Comparison of ENCODE assay signal across 10 cellular contexts in the genomic region with DNA sequence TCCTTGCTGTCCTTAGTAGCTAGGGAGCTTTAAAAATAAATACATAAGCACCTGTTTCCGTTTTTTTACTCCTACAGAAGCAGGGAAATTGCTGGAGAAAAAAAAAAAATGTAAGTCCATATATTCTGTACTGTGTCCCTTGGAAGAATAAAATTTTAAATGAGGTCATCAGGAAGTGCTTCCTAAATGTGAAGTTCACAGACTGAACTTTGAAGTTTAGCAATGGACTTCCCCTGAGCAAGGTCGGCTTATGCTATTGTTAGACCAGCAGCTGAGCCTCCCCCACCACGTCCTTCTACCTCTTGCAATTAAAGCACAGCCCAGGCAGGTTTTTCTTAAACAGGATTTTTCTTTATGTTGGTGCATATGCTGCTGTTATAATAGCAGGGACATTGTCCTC. TPM values are rescaled to one million over a fixed set of nuclear protein-coding genes. Genes with fewer than 3 reads are reported as not detected.
DNase-seq lines count a peak whose midpoint lies in the region; ATAC-seq and TF ChIP-seq lines count a peak whose summit lies in the region.
"Had no signal": no experiment of that assay in that cellular context is flagged by ENCODE, and none has a peak within 500 bp of the region (broad histone marks: within the 10 kb centered on the region; RNA-seq: fewer than 3 reads in every experiment).

No MANE protein-coding gene starts in this region.

- DNase-seq in NCI-H82 (lab: John Stamatoyannopoulos, UW): peak; percentile 18
- DNase-seq in NCI-H82 treated with DMSO at 0.1 percent for 48 hours (lab: John Stamatoyannopoulos, UW; ENCODE audit: unreplicated experiment): no peak
- no peak for DNase-seq in PC-9
- no peak for DNase-seq in NCI-H2029 treated with DMSO at 0.1 percent for 48 hours (lab: John Stamatoyannopoulos, UW)
- DNase-seq in upper lobe of left lung: no peak
- DNase-seq in hypothalamus (lab: John Stamatoyannopoulos, UW): no peak
- DNase-seq: caudate nucleus; naive thymus-derived CD4-positive, alpha-beta T cell had no signal

- H3K4me3 ChIP-seq in PC-9 (no peak overlapping the region), gastroesophageal sphincter (no peak overlapping the region), skeletal muscle tissue (ENCODE audit: low read length in 3 of 3) (no peak overlapping the region), upper lobe of left lung (no peak overlapping the region)

- no peak for TF ChIP-seq POLR2A in gastroesophageal sphincter (IDR thresholded peaks at IDR 0.05)
- TF ChIP-seq POLR2A in upper lobe of left lung (IDR thresholded peaks at IDR 0.05): no peak

- H3K36me3 ChIP-seq in PC-9 (ENCODE audit: low read depth): no peaks in the 10 kb centered on the region
- H3K36me3 ChIP-seq in gastroesophageal sphincter: no peaks in the 10 kb centered on the region
- H3K36me3 ChIP-seq in skeletal muscle tissue (ENCODE audit: control insufficient read depth in 3 of 3, insufficient read depth in 3 of 3, low read length in 3 of 3): no peaks in the 10 kb centered on the region
- no peaks in the 10 kb centered on the region for H3K36me3 ChIP-seq in upper lobe of left lung

- H3K27ac ChIP-seq in PC-9: peak overlapping the region; percentile 81
- H3K27ac ChIP-seq in gastroesophageal sphincter: no peak overlapping the region
- H3K27ac ChIP-seq in skeletal muscle tissue (ENCODE audit: low read depth, low read length): peak overlapping the region; percentile 37
- peak overlapping the region in 2 of 4 donors; percentile 10 to 53 for H3K27ac ChIP-seq in upper lobe of left lung

- H4K20me1 ChIP-seq in PC-9 (ENCODE audit: insufficient read depth): no peaks in the 10 kb centered on the region

- TF ChIP-seq EP300 in gastroesophageal sphincter (IDR thresholded peaks at IDR 0.05): no peak
- TF ChIP-seq EP300 in upper lobe of left lung (IDR thresholded peaks at IDR 0.05): no peak

- BruUV-seq in PC-9 (replicated peaks; lab: Mats Ljungman, UMichigan): no TSS peak

- H2AFZ ChIP-seq in PC-9: no peak overlapping the region

- POLR2A ChIA-PET in PC-9 (lab: Charles Lee; ENCODE audit: unreplicated experiment): interaction anchor here (0.6 kb wide), 1 partner anchor 20 kb away, joined by 7 read pairs; no protein-coding TSS in a partner anchor

- H3K4me2 ChIP-seq in PC-9: peak overlapping the region; percentile 61

- CTCF ChIA-PET in PC-9 (lab: Charles Lee): no interaction called here

- no peaks in the 10 kb centered on the region for H3K79me2 ChIP-seq in PC-9 (ENCODE audit: low read depth)

- H3K27me3 ChIP-seq in PC-9 (ENCODE audit: insufficient read depth, low read depth) (no peaks in the 10 kb centered on the region), gastroesophageal sphincter (no peaks in the 10 kb centered on the region), skeletal muscle tissue (ENCODE audit: control insufficient read depth in 3 of 3, insufficient read depth in 3 of 3, low read length in 3 of 3) (no peaks in the 10 kb centered on the region), upper lobe of left lung (no peaks in the 10 kb centered on the region)

- WGBS in gastroesophageal sphincter (ENCODE audit: low coverage in 1 of 2), 2 donors: 55 to 59% methylated on average over 3 of the region's 3 CpGs
- 43 to 44% methylated on average over 3 of the region's 3 CpGs for WGBS in upper lobe of left lung, 2 donors

- H3K9me3 ChIP-seq in PC-9 (ENCODE audit: insufficient read depth, low read depth): no peaks in the 10 kb centered on the region
- no peaks in the 10 kb centered on the region for H3K9me3 ChIP-seq in gastroesophageal sphincter
- no peaks in the 10 kb centered on the region for H3K9me3 ChIP-seq in skeletal muscle tissue (ENCODE audit: control insufficient read depth in 3 of 3, low read length in 3 of 3)
- no peaks in the 10 kb centered on the region for H3K9me3 ChIP-seq in upper lobe of left lung

- H3F3A ChIP-seq in PC-9 (ENCODE audit: insufficient read depth, low read depth): peaks cover 28% of the 10 kb centered on the region; the same call in 1 of the 2 replicates

- no peak for TF ChIP-seq CTCF in PC-9 (conservative IDR thresholded peaks at IDR 0.05)
- no peak for TF ChIP-seq CTCF in gastroesophageal sphincter (IDR thresholded peaks at IDR 0.05)
- TF ChIP-seq CTCF in upper lobe of left lung (IDR thresholded peaks at IDR 0.05): no peak

- no peak overlapping the region for H3K9ac ChIP-seq in skeletal muscle tissue (ENCODE audit: low read depth in 1 of 3, low read length in 3 of 3)

- intact Hi-C loops in PC-9 (cut with micrococcal nuclease; ENCODE audit: unreplicated experiment): no loop called here

- H3K4me1 ChIP-seq in PC-9 (replicated peaks; ENCODE audit: insufficient read depth): peaks cover 55% of the 10 kb centered on the region
- peaks cover 0 to 14% (median 3%) of the 10 kb centered on the region in 3 donors for H3K4me1 ChIP-seq in gastroesophageal sphincter
- peaks cover 11 to 26% (median 14%) of the 10 kb centered on the region in 3 donors for H3K4me1 ChIP-seq in skeletal muscle tissue (ENCODE audit: control insufficient read depth in 3 of 3, insufficient read depth in 3 of 3, low read length in 3 of 3)
- H3K4me1 ChIP-seq in upper lobe of left lung: peaks cover 14 to 24% (median 19%) of the 10 kb centered on the region in 4 donors

- ATAC-seq in gastroesophageal sphincter: peak; percentile 29
- no peak for ATAC-seq in upper lobe of left lung (ENCODE audit: low FRiP score in 2 of 2)
- ATAC-seq: naive thymus-derived CD4-positive, alpha-beta T cell had no signal

- no peaks in the 10 kb centered on the region; the same call in 1 of the 2 replicates for H3K9me2 ChIP-seq in PC-9 (ENCODE audit: insufficient read depth)

RNA-seq across cellular contexts. Expression of gene LIPC, which starts 26.3 kb away (rescaled TPM):
- total RNA-seq in PC-9 (2021): not detected in 2 replicates
- under 1 TPM in 2 of 4 donors, not detected in 2; 0.32 to 0.50 TPM for total RNA-seq in gastroesophageal sphincter
- under 0.01 TPM for total RNA-seq in skeletal muscle tissue
- under 1 TPM in 4 of 6 donors, not detected in 2; 0.40 to 0.89 (median 0.75) TPM for total RNA-seq in upper lobe of left lung

Comparison
In these comparisons a context has a peak if more than half of its experiments do, and no peak if none do; other contexts are left out.
1. H3K27ac ChIP-seq: peak in PC-9 (single experiment) and skeletal muscle tissue (single experiment); none in gastroesophageal sphincter (0 of 4).